14 cellular contexts compared by ENCODE assay signal in the genomic region with DNA sequence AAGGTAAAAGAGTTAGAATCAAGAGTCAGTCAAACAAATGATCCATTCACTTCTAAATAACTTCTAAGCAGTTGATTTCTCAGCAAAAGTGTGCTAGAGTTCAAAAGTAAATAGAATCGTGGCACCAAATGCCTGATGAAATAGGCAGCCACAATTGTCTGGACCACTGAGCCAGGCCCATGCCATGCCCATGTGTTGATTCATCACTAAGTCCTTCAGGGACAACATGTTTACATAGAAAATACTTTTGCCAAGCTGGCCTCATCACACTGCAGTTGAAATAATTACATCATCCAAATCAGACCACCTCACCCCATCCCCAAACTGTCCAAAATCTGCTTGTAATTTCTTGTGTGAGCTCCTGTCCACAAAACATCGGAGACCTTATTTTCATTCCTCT.
A peak's percentile ranks its signal among the peaks of the same experiment; 100 is the strongest.
DNase-seq lines count a peak whose midpoint lies in the region; ATAC-seq lines count a peak whose summit lies in the region.
"Had no signal": no experiment of that assay in that cellular context is flagged by ENCODE, and none has a peak within 500 bp of the region (broad histone marks: within the 10 kb centered on the region; RNA-seq: fewer than 3 reads in every experiment).

No MANE protein-coding gene starts in this region.

- in situ Hi-C loops in Caki2 (cut with HindIII; ENCODE audit: low pct_unique_long_range_greater_than_20kb, low sequenced_read_pairs): no loop called here

- H3K27ac ChIP-seq in epithelial cell of prostate: peak overlapping the region; percentile 69
- H3K27ac ChIP-seq: prostate gland, thoracic aorta had no signal

- H3K27ac Mint-ChIP-seq in activated CD4-positive, alpha-beta T cell treated with anti-CD3 and anti-CD28 coated beads, Interleukin-2, amount 10 ng/mL, durations not matched to agents 24 days and 14 days: no peak overlapping the region
- H3K27ac Mint-ChIP-seq: activated B cell treated with CpG ODN at 0.5 μM for 24 hours had no signal

- H3K27me3 ChIP-seq in MG63: no peaks in the 10 kb centered on the region

- peak; percentile 25 for DNase-seq in Caki2 (ENCODE audit: low read depth)
- peak; percentile 82 for DNase-seq in MG63
- no peak for DNase-seq in epithelial cell of prostate (ENCODE audit: low read depth, low spot score)
- DNase-seq in myocyte (ENCODE audit: low read depth): peak; percentile 3
- DNase-seq in activated CD4-positive, alpha-beta T cell treated with anti-CD3 and anti-CD28 coated beads, Interleukin-2, amount 10 ng/mL, durations not matched to agents 24 days and 14 days: no peak
- DNase-seq in OCI-M1 (lab: John Stamatoyannopoulos, UW): no peak
- DNase-seq: activated B cell treated with CpG ODN at 0.5 μM for 24 hours, NCI-H510A had no signal

- no peaks in the 10 kb centered on the region for H3K4me1 Mint-ChIP-seq in activated CD4-positive, alpha-beta T cell treated with anti-CD3 and anti-CD28 coated beads, Interleukin-2, amount 10 ng/mL, durations not matched to agents 24 days and 14 days
- H3K4me1 Mint-ChIP-seq: activated B cell treated with CpG ODN at 0.5 μM for 24 hours; central memory CD8-positive, alpha-beta T cell had no signal

- no peak overlapping the region for H3K4me3 ChIP-seq in MG63
- H3K4me3 ChIP-seq: K562, prostate gland, thoracic aorta had no signal

- no peaks in the 10 kb centered on the region for H3K9me3 Mint-ChIP-seq in activated CD4-positive, alpha-beta T cell treated with anti-CD3 and anti-CD28 coated beads, Interleukin-2, amount 10 ng/mL, durations not matched to agents 24 days and 14 days
- H3K9me3 Mint-ChIP-seq: activated B cell treated with CpG ODN at 0.5 μM for 24 hours; central memory CD8-positive, alpha-beta T cell had no signal

- ATAC-seq in GM21825 (IDR thresholded peaks at IDR 0.05; ENCODE audit: unreplicated experiment) (no peak), GM18870 (IDR thresholded peaks at IDR 0.05; ENCODE audit: unreplicated experiment) (no peak)

- no peaks in the 10 kb centered on the region for H3K36me3 Mint-ChIP-seq in activated CD4-positive, alpha-beta T cell treated with anti-CD3 and anti-CD28 coated beads, Interleukin-2, amount 10 ng/mL, durations not matched to agents 24 days and 14 days (ENCODE audit: low read depth)

- H3K27me3 Mint-ChIP-seq in activated CD4-positive, alpha-beta T cell treated with anti-CD3 and anti-CD28 coated beads, Interleukin-2, amount 10 ng/mL, durations not matched to agents 24 days and 14 days: peaks cover 10% of the 10 kb centered on the region
- H3K27me3 Mint-ChIP-seq: activated B cell treated with CpG ODN at 0.5 μM for 24 hours had no signal

- intact Hi-C loops in activated CD4-positive, alpha-beta T cell treated with anti-CD3 and anti-CD28 coated beads, Interleukin-2, amount 10 ng/mL, durations not matched to agents 24 days and 14 days (cut with micrococcal nuclease): no loop called here

- no peak overlapping the region for H3K4me3 Mint-ChIP-seq in activated CD4-positive, alpha-beta T cell treated with anti-CD3 and anti-CD28 coated beads, Interleukin-2, amount 10 ng/mL, durations not matched to agents 24 days and 14 days
- H3K4me3 Mint-ChIP-seq: activated B cell treated with CpG ODN at 0.5 μM for 24 hours; central memory CD8-positive, alpha-beta T cell had no signal

- no peaks in the 10 kb centered on the region for H3K36me3 ChIP-seq in MG63
- H3K36me3 ChIP-seq: prostate gland, thoracic aorta had no signal

- no peaks in the 10 kb centered on the region for H3K9me3 ChIP-seq in MG63
- H3K9me3 ChIP-seq: prostate gland, thoracic aorta had no signal

Comparison
In these comparisons a context has a peak if more than half of its experiments do, and no peak if none do; other contexts are left out.
1. DNase-seq: peak in Caki2 (single experiment), MG63 (single experiment) and myocyte (single experiment); none in epithelial cell of prostate (single experiment), activated CD4-positive, alpha-beta T cell treated with anti-CD3 and anti-CD28 coated beads, Interleukin-2, amount 10 ng/mL, durations not matched to agents 24 days and 14 days (single experiment) and OCI-M1 (single experiment).